Comparison of ENCODE assay signal across 8 cellular contexts in genomic region chr13:77028202-77028601, GRCh38. TPM values are rescaled to one million over a fixed set of nuclear protein-coding genes. Genes with fewer than 3 reads are reported as not detected.
DNase-seq lines count a peak whose midpoint lies in the region; ATAC-seq and TF ChIP-seq lines count a peak whose summit lies in the region.

No MANE protein-coding gene starts in this region.

- TF ChIP-seq CTCF in transverse colon (IDR thresholded peaks at IDR 0.05), result no peak

- peaks cover 6% of the 10 kb centered on the region in 2 donors for H3K36me3 Mint-ChIP-seq in activated T-cell treated with anti-CD3 and anti-CD28 coated beads, Interleukin-2, amount 50 U/mL, for 72 hours (ENCODE audit: insufficient read depth in 2 of 2)
- H3K36me3 Mint-ChIP-seq in activated CD8-positive, alpha-beta T cell treated with anti-CD3 and anti-CD28 coated beads, Interleukin-2, amount 10 ng/mL, durations not matched to agents 7 days and 5 days (ENCODE audit: low read depth), result peaks cover 15% of the 10 kb centered on the region
- peaks cover 0 to 3% (median 0%) of the 10 kb centered on the region in 3 donors for H3K36me3 Mint-ChIP-seq in immature natural killer cell

- peak overlapping the region; percentile 98 to 100 (median 100) for H3K27ac ChIP-seq in transverse colon

- H3K4me1 Mint-ChIP-seq in activated T-cell treated with anti-CD3 and anti-CD28 coated beads, Interleukin-2, amount 50 U/mL, for 72 hours (ENCODE audit: low read depth), result peaks cover 38% of the 10 kb centered on the region
- peaks cover 42% of the 10 kb centered on the region for H3K4me1 Mint-ChIP-seq in activated CD8-positive, alpha-beta T cell treated with anti-CD3 and anti-CD28 coated beads, Interleukin-2, amount 10 ng/mL, durations not matched to agents 7 days and 5 days (ENCODE audit: low read depth)
- H3K4me1 Mint-ChIP-seq in immature natural killer cell, result peaks cover 37 to 47% of the 10 kb centered on the region in 2 donors

- no peaks in the 10 kb centered on the region for H3K9me3 Mint-ChIP-seq in activated T-cell treated with anti-CD3 and anti-CD28 coated beads, Interleukin-2, amount 50 U/mL, for 72 hours
- H3K9me3 Mint-ChIP-seq in activated CD8-positive, alpha-beta T cell treated with anti-CD3 and anti-CD28 coated beads, Interleukin-2, amount 10 ng/mL, durations not matched to agents 7 days and 5 days (ENCODE audit: insufficient read depth), result no peaks in the 10 kb centered on the region
- no peaks in the 10 kb centered on the region for H3K9me3 Mint-ChIP-seq in immature natural killer cell

- H3K27me3 ChIP-seq in transverse colon, result no peaks in the 10 kb centered on the region

- TF ChIP-seq POLR2A in transverse colon (IDR thresholded peaks at IDR 0.05), result no peak

- peak overlapping the region in 1 of 4 donors; percentile 97 for H3K4me3 ChIP-seq in transverse colon

- H3K4me1 ChIP-seq in transverse colon, result peaks cover 9 to 38% (median 19%) of the 10 kb centered on the region in 4 donors

- TF ChIP-seq EP300 in transverse colon (IDR thresholded peaks at IDR 0.05; ENCODE audit: low read depth), result no peak

- H3K36me3 ChIP-seq in transverse colon, result no peaks in the 10 kb centered on the region

- WGBS in transverse colon (ENCODE audit: low coverage in 1 of 2), 2 donors, result 67 to 72% methylated on average over 5 of the region's 5 CpGs

- H3K27me3 Mint-ChIP-seq in activated T-cell treated with anti-CD3 and anti-CD28 coated beads, Interleukin-2, amount 50 U/mL, for 72 hours (ENCODE audit: low read depth), result peaks cover 6% of the 10 kb centered on the region
- H3K27me3 Mint-ChIP-seq in activated CD8-positive, alpha-beta T cell treated with anti-CD3 and anti-CD28 coated beads, Interleukin-2, amount 10 ng/mL, durations not matched to agents 7 days and 5 days (ENCODE audit: low read depth), result no peaks in the 10 kb centered on the region
- peaks cover 9 to 13% (median 12%) of the 10 kb centered on the region in 3 donors for H3K27me3 Mint-ChIP-seq in immature natural killer cell (ENCODE audit: low read depth in 3 of 3)

- H3K9me3 ChIP-seq in transverse colon, result no peaks in the 10 kb centered on the region

- CTCF ChIA-PET in activated CD8-positive, alpha-beta T cell treated with anti-CD3 and anti-CD28 coated beads, Interleukin-2, amount 10 ng/mL, durations not matched to agents 7 days and 5 days (lab: Charles Lee), result interaction anchor here (0.7 to 1.1 kb wide), 2 partner anchors 302 to 450 kb away, joined by 5 to 6 read pairs; no protein-coding TSS in a partner anchor

- peak overlapping the region; percentile 14 for H3K27ac Mint-ChIP-seq in activated T-cell treated with anti-CD3 and anti-CD28 coated beads, Interleukin-2, amount 50 U/mL, for 72 hours
- peak overlapping the region; percentile 60 for H3K27ac Mint-ChIP-seq in activated CD8-positive, alpha-beta T cell treated with anti-CD3 and anti-CD28 coated beads, Interleukin-2, amount 10 ng/mL, durations not matched to agents 7 days and 5 days
- H3K27ac Mint-ChIP-seq in immature natural killer cell, result peak overlapping the region in 2 of 6 donors; percentile 37 to 56

- peak overlapping the region; percentile 87 to 89 for H3K4me3 Mint-ChIP-seq in activated T-cell treated with anti-CD3 and anti-CD28 coated beads, Interleukin-2, amount 50 U/mL, for 72 hours
- peak overlapping the region; percentile 90 for H3K4me3 Mint-ChIP-seq in activated CD8-positive, alpha-beta T cell treated with anti-CD3 and anti-CD28 coated beads, Interleukin-2, amount 10 ng/mL, durations not matched to agents 7 days and 5 days
- peak overlapping the region; percentile 93 to 100 (median 95) for H3K4me3 Mint-ChIP-seq in immature natural killer cell

- in situ Hi-C loops in transverse colon (cut with MboI; ENCODE audit: low pct_ligation_motif_present in 1 of 4, low pct_unique_long_range_greater_than_20kb in 1 of 4, low sequenced_read_pairs in 3 of 4), result no loop called here

- POLR2A ChIA-PET in activated CD8-positive, alpha-beta T cell treated with anti-CD3 and anti-CD28 coated beads, Interleukin-2, amount 10 ng/mL, durations not matched to agents 7 days and 5 days (lab: Charles Lee), result interaction anchor here (1.0 to 3.1 kb wide), 3 partner anchors 14 to 297 kb away, joined by 3 to 14 read pairs (median 6); no protein-coding TSS in a partner anchor

- no peak for ATAC-seq in activated T-cell treated with anti-CD3 and anti-CD28 coated beads, Interleukin-2, amount 50 U/mL, for 72 hours (replicated peaks in 1 of 2)
- ATAC-seq in activated CD8-positive, alpha-beta T cell treated with anti-CD3 and anti-CD28 coated beads, Interleukin-2, amount 10 ng/mL, durations not matched to agents 7 days and 5 days, result no peak
- ATAC-seq in GM18870 (IDR thresholded peaks at IDR 0.05; ENCODE audit: unreplicated experiment) (no peak), esophagus mucosa (no peak)

- intact Hi-C loops in transverse colon (cut with DNase I; ENCODE audit: low total_unique reads), result no loop called here

- no peak for DNase-seq in activated T-cell treated with anti-CD3 and anti-CD28 coated beads, Interleukin-2, amount 50 U/mL, for 72 hours
- no peak for DNase-seq in activated T-cell treated with anti-CD3 and anti-CD28 coated beads, Interleukin-2, amount 50 U/mL, for 48 hours
- DNase-seq in activated CD8-positive, alpha-beta T cell treated with anti-CD3 and anti-CD28 coated beads, Interleukin-2, amount 10 ng/mL, durations not matched to agents 7 days and 5 days, result no peak
- DNase-seq in immature natural killer cell (no peak), transverse colon (no peak)
- no peak for DNase-seq in activated CD8-positive, alpha-beta memory T cell treated with anti-CD3 and anti-CD28 coated beads for 24 hours

RNA-seq across cellular contexts. Expression of gene FBXL3, which starts 1.2 kb away (rescaled TPM):
- total RNA-seq in activated T-cell treated with anti-CD3 and anti-CD28 coated beads, Interleukin-2, amount 50 U/mL, for 72 hours, result 10 to 100 TPM; 40.3 to 44.5 TPM
- total RNA-seq in activated CD8-positive, alpha-beta T cell treated with anti-CD3 and anti-CD28 coated beads, Interleukin-2, amount 10 ng/mL, durations not matched to agents 7 days and 5 days, result 10 to 100 TPM; 35.6 to 38.0 TPM
- 10 to 100 TPM; 22.2 to 39.4 (median 28.3) TPM for polyA plus RNA-seq in immature natural killer cell
- total RNA-seq in transverse colon, result 100 to 1,000 TPM in 1 of 4 donors, 10 to 100 TPM in 3; 23.1 to 111 (median 88.4) TPM
- 26.1 TPM for total RNA-seq in esophagus mucosa

RNA-seq across cellular contexts. Expression of gene CLN5, which starts 36.3 kb away (rescaled TPM):
- 10 to 100 TPM; 14.0 to 16.4 TPM for total RNA-seq in activated T-cell treated with anti-CD3 and anti-CD28 coated beads, Interleukin-2, amount 50 U/mL, for 72 hours
- total RNA-seq in activated CD8-positive, alpha-beta T cell treated with anti-CD3 and anti-CD28 coated beads, Interleukin-2, amount 10 ng/mL, durations not matched to agents 7 days and 5 days, result 10 to 100 TPM; 10.0 to 10.2 TPM
- polyA plus RNA-seq in immature natural killer cell, result 1 to 10 TPM; 3.2 to 7.4 (median 7.0) TPM
- 10 to 100 TPM in 3 of 4 donors, 1 to 10 TPM in 1; 1.6 to 28.7 (median 21.8) TPM for total RNA-seq in transverse colon
- total RNA-seq in esophagus mucosa, result 12.9 TPM
